ENCODE assay signal across 1 cellular context in genomic region chr7:3038011-3038410, GRCh38. TPM values are rescaled to one million over a fixed set of nuclear protein-coding genes. Genes with fewer than 3 reads are reported as not detected.
"Had no signal": no experiment of that assay in that cellular context is flagged by ENCODE, and none has a peak within 500 bp of the region (broad histone marks: within the 10 kb centered on the region; RNA-seq: fewer than 3 reads in every experiment).

No MANE protein-coding gene starts in this region.

RNA-seq across cellular contexts. Expression of gene CARD11, which starts 5.7 kb away (rescaled TPM):
- total RNA-seq: fibroblast of villous mesenchyme had no signal
